Comparison of ENCODE assay signal across 24 cellular contexts in genomic region chr15:22831473-22831872, GRCh38. TPM values are rescaled to one million over a fixed set of nuclear protein-coding genes. Genes with fewer than 3 reads are reported as not detected.
DNase-seq lines count a peak whose midpoint lies in the region; ATAC-seq, FAIRE-seq and TF ChIP-seq lines count a peak whose summit lies in the region.
"Had no signal": no experiment of that assay in that cellular context is flagged by ENCODE, and none has a peak within 500 bp of the region (broad histone marks: within the 10 kb centered on the region; RNA-seq: fewer than 3 reads in every experiment).

No MANE protein-coding gene starts in this region.

- H3K4me1 ChIP-seq in A549 (no peaks in the 10 kb centered on the region), RWPE2 (ENCODE audit: insufficient read depth, poor library complexity, severe bottlenecking) (no peaks in the 10 kb centered on the region)
- H3K4me1 ChIP-seq: foreskin keratinocyte, suprapubic skin, uterus had no signal

- no peak overlapping the region for H3K4me2 ChIP-seq in A549
- H3K4me2 ChIP-seq: hepatocyte had no signal

- H3K36me3 ChIP-seq in RWPE2 (ENCODE audit: low read depth): peaks cover 23% of the 10 kb centered on the region
- H3K36me3 ChIP-seq: uterus had no signal

- TF ChIP-seq CTCF in A549 (IDR thresholded peaks at IDR 0.05) (no peak), RWPE2 (IDR thresholded peaks at IDR 0.05; ENCODE audit: poor library complexity, severe bottlenecking) (no peak), fibroblast of pulmonary artery (IDR thresholded peaks at IDR 0.05; ENCODE audit: low read length, missing control alignments) (no peak)

- H3K9me3 ChIP-seq in A549: no peaks in the 10 kb centered on the region
- no peaks in the 10 kb centered on the region for H3K9me3 ChIP-seq in RWPE2 (ENCODE audit: severe bottlenecking)
- H3K9me3 ChIP-seq: suprapubic skin, uterus had no signal

- no peak for TF ChIP-seq RAD21 in A549 (conservative IDR thresholded peaks at IDR 0.05 in 1 of 2, IDR thresholded peaks at IDR 0.05 in 1 of 2)

- DNase-seq in A549 (ENCODE audit: low read depth in 1 of 2, low spot score in 1 of 2): peak in 1 of 2 experiments; percentile 13
- DNase-seq in HCEC 1CT: peak; percentile 3
- no peak for DNase-seq in RWPE2 (ENCODE audit: low spot score)
- DNase-seq in fibroblast of pulmonary artery (ENCODE audit: low read depth): peak; percentile 25
- DNase-seq in GM12892 (ENCODE audit: insufficient read length): no peak
- no peak for DNase-seq in NCI-H187 treated with DMSO at 0.1 percent for 48 hours (lab: John Stamatoyannopoulos, UW)
- no peak for DNase-seq in LoVo (ENCODE audit: low spot score)
- DNase-seq: activated CD4-positive, alpha-beta T cell treated with anti-CD3 and anti-CD28 coated beads, Interleukin-2, amount 10 ng/mL, durations not matched to agents 24 days and 14 days; activated naive CD4-positive, alpha-beta T cell treated with anti-CD3 and anti-CD28 coated beads, Interleukin-2, amount 50 U/mL, for 16 hours; C1 segment of cervical spinal cord; foreskin keratinocyte; GF-D8; immature natural killer cell; Kasumi-1; NCI-H2171 treated with DMSO at 0.1 percent for 48 hours; NK-92 treated with Interleukin-12 subunit alpha and Interleukin-12 subunit beta, amount 100 ng/mL, for 24 hours; posterior cingulate gyrus; T-helper 17 cell; uterus had no signal

- TF ChIP-seq POLR2A in A549 (IDR thresholded peaks at IDR 0.05; ENCODE audit: low read length) (no peak), GM12892 (IDR thresholded peaks at IDR 0.05; ENCODE audit: low read depth, low read length) (no peak)

- POLR2A ChIA-PET in A549 (lab: Yijun Ruan, JAX): no interaction called here

- no peak for FAIRE-seq in A549 (lab: Jason Lieb, UNC)
- no peak for FAIRE-seq in GM12892 (lab: Jason Lieb, UNC)

- no peak overlapping the region for H3K27ac ChIP-seq in A549
- H3K27ac ChIP-seq in RWPE2 (ENCODE audit: poor library complexity, severe bottlenecking): no peak overlapping the region
- H3K27ac ChIP-seq: epithelial cell of prostate, foreskin keratinocyte, hepatocyte, suprapubic skin, uterus had no signal

- 39% methylated on average over 1 of the region's 1 CpG for WGBS in A549 (ENCODE audit: missing lambda C conversion rate)

- no peak for TF ChIP-seq EP300 in A549 (IDR thresholded peaks at IDR 0.05)

- H3K4me3 ChIP-seq in A549: no peak overlapping the region
- no peak overlapping the region for H3K4me3 ChIP-seq in RWPE2 (ENCODE audit: severe bottlenecking)
- no peak overlapping the region for H3K4me3 ChIP-seq in fibroblast of pulmonary artery (replicated peaks; ENCODE audit: low read depth, low read length)
- H3K4me3 ChIP-seq: hepatocyte, suprapubic skin, uterus had no signal

- CTCF ChIA-PET in A549 (lab: Yijun Ruan, JAX): interaction anchor here (1.6 kb wide), 1 partner anchor 20 kb away, joined by 3 read pairs; no protein-coding TSS in a partner anchor

- ATAC-seq in A549 (no peak), RWPE2 (ENCODE audit: low read depth) (peak; percentile 46; the same call in 2 of the 3 replicates), GM21576 (IDR thresholded peaks at IDR 0.05; ENCODE audit: unreplicated experiment) (no peak)
- ATAC-seq: foreskin keratinocyte, Panc1, T-helper 17 cell had no signal

- H3K27me3 ChIP-seq in RWPE2 (ENCODE audit: insufficient read depth, poor library complexity, severe bottlenecking): no peaks in the 10 kb centered on the region
- H3K27me3 ChIP-seq: foreskin keratinocyte, hepatocyte, suprapubic skin, uterus had no signal

TF ChIP-seq in A549, 52 proteins besides CTCF, POLR2A, EP300 and RAD21:
- TF ChIP-seq TFCP2L1 (CRISPR knock-in tag; IDR thresholded peaks at IDR 0.05) (no peak), CBX2 (IDR thresholded peaks at IDR 0.05; ENCODE audit: borderline replicate concordance, low read depth) (no peak), MAFK (IDR thresholded peaks at IDR 0.05; ENCODE audit: partially characterized antibody) (peak; percentile 84)

RNA-seq across cellular contexts. Expression of gene NIPA2, which starts 7.0 kb away (rescaled TPM):
- polyA plus RNA-seq in A549 (2011; rRNA removed) (94.0 and 153 TPM in 2 replicates), A549 (2017; fragmentation: RNase III; extraction: RNeasy Plus Mini Kit Qiagen cat#74134 plus additional on column Dnase treatment) (111 to 123 TPM (median 120 TPM) in 3 replicates)
- polyA plus RNA-seq in A549 (2012; cell fraction: cytosol; rRNA removed): 60.8 and 77.2 TPM in 2 replicates
- polyA plus RNA-seq in A549 (2012; cell fraction: nucleus; rRNA removed): 31.2 and 45.5 TPM in 2 replicates
- polyA minus RNA-seq in A549 (2011; rRNA and poly(A)+ RNA removed): 63.2 and 69.5 TPM in 2 replicates
- polyA plus RNA-seq in GM12892 (2012; ENCODE audit: missing spikeins): 43.0 TPM

RNA-seq across cellular contexts. Expression of gene NIPA1, which starts 45.0 kb away (rescaled TPM):
- polyA plus RNA-seq in A549 (2011; rRNA removed) (44.6 and 47.8 TPM in 2 replicates), A549 (2017; fragmentation: RNase III; extraction: RNeasy Plus Mini Kit Qiagen cat#74134 plus additional on column Dnase treatment) (21.8 to 23.3 TPM (median 22.0 TPM) in 3 replicates)
- 23.6 and 29.7 TPM in 2 replicates for polyA plus RNA-seq in A549 (2012; cell fraction: cytosol; rRNA removed)
- polyA plus RNA-seq in A549 (2012; cell fraction: nucleus; rRNA removed): 20.2 and 29.1 TPM in 2 replicates
- polyA minus RNA-seq in A549 (2011; rRNA and poly(A)+ RNA removed): 71.1 and 71.2 TPM in 2 replicates
- 17.3 TPM for polyA plus RNA-seq in GM12892 (2012; ENCODE audit: missing spikeins)

Comparison
In these comparisons a context has a peak if more than half of its experiments do, and no peak if none do; other contexts are left out.
1. DNase-seq: peak in HCEC 1CT (single experiment) and fibroblast of pulmonary artery (single experiment); none in RWPE2 (single experiment), GM12892 (single experiment), NCI-H187 treated with DMSO at 0.1 percent for 48 hours (single experiment) and LoVo (single experiment).